Comparison of ENCODE assay signal across 8 cellular contexts in genomic region chr7:35037526-35038339, GRCh38. TPM values are rescaled to one million over a fixed set of nuclear protein-coding genes. Genes with fewer than 3 reads are reported as not detected.
DNase-seq lines count a peak whose midpoint lies in the region; FAIRE-seq and TF ChIP-seq lines count a peak whose summit lies in the region.

No MANE protein-coding gene starts in this region.

- H3K27me3 ChIP-seq in MM.1S (replicated peaks; ENCODE audit: insufficient read depth, low read length), result no peaks in the 10 kb centered on the region

- H3K27ac ChIP-seq in MM.1S (ENCODE audit: low read length), result peak overlapping the region; percentile 78; the same call in 1 of the 2 replicates

- H3K9me3 ChIP-seq in MM.1S (replicated peaks; ENCODE audit: insufficient read depth, low read length), result no peaks in the 10 kb centered on the region

- peaks cover 41% of the 10 kb centered on the region for H3K79me2 ChIP-seq in MM.1S (ENCODE audit: low read length)

- H3K4me1 ChIP-seq in MM.1S (ENCODE audit: low read length), result peaks cover 27% of the 10 kb centered on the region

- TF ChIP-seq CTCF in MM.1S (IDR thresholded peaks at IDR 0.05; ENCODE audit: low read length), result peak; percentile 90

- no peaks in the 10 kb centered on the region for H3K36me3 ChIP-seq in MM.1S (replicated peaks; ENCODE audit: insufficient read depth, low read length)

- no peaks in the 10 kb centered on the region for H3K9me2 ChIP-seq in MM.1S (replicated peaks; ENCODE audit: insufficient read depth, low read length)

- H3K9ac ChIP-seq in MM.1S (ENCODE audit: low read length), result peak overlapping the region; percentile 76

- H2AFZ ChIP-seq in MM.1S (ENCODE audit: low read length), result peak overlapping the region; percentile 96

- DNase-seq in GM03348 (ENCODE audit: low spot score) (peak; percentile 98), HCEC 1CT (peak; percentile 97), MM.1S (peak; percentile 96), SIG-M5 (lab: John Stamatoyannopoulos, UW) (peak; percentile 29), frontal cortex (ENCODE audit: low spot score in 2 of 2) (peak; percentile 96 to 99), non-pigmented ciliary epithelial cell (ENCODE audit: low read depth) (peak; percentile 49), superior temporal gyrus (ENCODE audit: extremely low spot score) (peak; percentile 89)
- DNase-seq in activated naive CD4-positive, alpha-beta T cell (lab: John Stamatoyannopoulos, UW), result peak; percentile 55 to 87 (median 62)

- H3K4me3 ChIP-seq in MM.1S (ENCODE audit: low read length), result peak overlapping the region; percentile 84

- peak overlapping the region; percentile 98 for H3K4me2 ChIP-seq in MM.1S (ENCODE audit: low read depth, low read length)

- FAIRE-seq in frontal cortex (lab: Jason Lieb, UNC), result no peak

- no peaks in the 10 kb centered on the region for H4K20me1 ChIP-seq in MM.1S (ENCODE audit: insufficient read depth, low read length)

- peaks cover 30% of the 10 kb centered on the region for H3F3A ChIP-seq in MM.1S (ENCODE audit: insufficient read depth, low read length)

RNA-seq across cellular contexts. Expression of gene DPY19L1, which starts 0.4 kb away (rescaled TPM):
- 25.7 TPM for total RNA-seq in frontal cortex

Comparison
In these comparisons a context has a peak if more than half of its experiments do, and no peak if none do; other contexts are left out.
1. Peak in every context shown above with its lines: DNase-seq, H3K4me3 ChIP-seq and H3K27ac ChIP-seq.
2. DNase-seq: peak in every context shown above with its lines; median percentile 98 in GM03348; 98 in frontal cortex; 97 in HCEC 1CT; 96 in MM.1S; 89 in superior temporal gyrus; 62 in activated naive CD4-positive, alpha-beta T cell; 49 in non-pigmented ciliary epithelial cell; 29 in SIG-M5.